In genomic region chr2:18483896-18484295, GRCh38 we compare ENCODE assay signal across 19 cellular contexts.
"Had no signal": no experiment of that assay in that cellular context is flagged by ENCODE, and none has a peak within 500 bp of the region (broad histone marks: within the 10 kb centered on the region; RNA-seq: fewer than 3 reads in every experiment).

No MANE protein-coding gene starts in this region.

- H3K4me3 ChIP-seq: adrenal gland, breast epithelium, heart right ventricle, lung, pancreas, spleen, thoracic aorta, upper lobe of right lung had no signal

- DNase-seq: activated CD4-positive, alpha-beta T cell treated with anti-CD3 and anti-CD28 coated beads for 1 hour; activated CD4-positive, alpha-beta T cell treated with anti-CD3 and anti-CD28 coated beads, Interleukin-2, amount 50 U/mL, for 4 hours; activated gamma-delta T cell; adrenal gland; effector CD8-positive, alpha-beta T cell; heart right ventricle; pancreas; spleen; stimulated activated CD4-positive, alpha-beta T cell treated with anti-CD3 and anti-CD28 coated beads, Interleukin-4, amount 100 ng/mL, for 4 hours; T-helper 17 cell; upper lobe of right lung; WERI-Rb-1 had no signal

- FAIRE-seq: astrocyte, pancreas had no signal

- ATAC-seq: esophagus mucosa; natural killer cell treated with Interleukin-12 subunit alpha and Interleukin-12 subunit beta and Interleukin-15 and Interleukin-18, amount 100 ng/mL, for 72 hours; pancreas; stimulated activated memory B cell treated with anti-CD40 and anti-IgM and Interleukin-4, amounts not matched to agents 10 μg/mL and 1 μg/mL and 100 μg/mL, for 72 hours; T-helper 17 cell; upper lobe of right lung had no signal
